ENCODE assay signal across 9 cellular contexts in genomic region chr7:133481676-133482075, GRCh38.
DNase-seq lines count a peak whose midpoint lies in the region; ATAC-seq, FAIRE-seq and TF ChIP-seq lines count a peak whose summit lies in the region.
"Had no signal": no experiment of that assay in that cellular context is flagged by ENCODE, and none has a peak within 500 bp of the region (broad histone marks: within the 10 kb centered on the region; RNA-seq: fewer than 3 reads in every experiment).

No MANE protein-coding gene starts in this region.

- no peak for DNase-seq in CD8-positive, alpha-beta T cell
- peak; percentile 7 for DNase-seq in HK-2 (ENCODE audit: unreplicated experiment)
- DNase-seq in amniotic stem cell (lab: John Stamatoyannopoulos, UW), result peak; percentile 4
- DNase-seq in lung microvascular endothelial cell (ENCODE audit: low read depth in 2 of 2), result peak; percentile 20 to 77
- no peak for DNase-seq in HuH-7.5 (ENCODE audit: low spot score)
- no peak for DNase-seq in kidney
- no peak for DNase-seq in iPS-NIHi7 (ENCODE audit: extremely low spot score)
- no peak for DNase-seq in ureter (ENCODE audit: low spot score)

- no peaks in the 10 kb centered on the region for H3K9me3 ChIP-seq in CD8-positive, alpha-beta T cell (ENCODE audit: low read length)
- no peaks in the 10 kb centered on the region for H3K9me3 ChIP-seq in kidney (ENCODE audit: control insufficient read depth in 1 of 2, low read length in 2 of 2)
- H3K9me3 ChIP-seq: vagina had no signal

- ATAC-seq in CD8-positive, alpha-beta T cell, result no peak

- no peak for FAIRE-seq in kidney (lab: Jason Lieb, UNC)

- no peak overlapping the region for H3K9ac ChIP-seq in kidney (ENCODE audit: low read length in 2 of 2)

- no peaks in the 10 kb centered on the region for H3K27me3 ChIP-seq in CD8-positive, alpha-beta T cell (ENCODE audit: insufficient read depth, low read length)
- H3K27me3 ChIP-seq: vagina had no signal

- H3K36me3 ChIP-seq in CD8-positive, alpha-beta T cell (ENCODE audit: insufficient read depth, low read length), result no peaks in the 10 kb centered on the region
- peaks cover 0 to 6% of the 10 kb centered on the region in 2 donors for H3K36me3 ChIP-seq in kidney (ENCODE audit: control insufficient read depth in 1 of 2, insufficient read depth in 2 of 2, low read length in 2 of 2)

- TF ChIP-seq CTCF in CD8-positive, alpha-beta T cell (IDR thresholded peaks at IDR 0.05), result no peak
- no peak for TF ChIP-seq CTCF in kidney (IDR thresholded peaks at IDR 0.05; ENCODE audit: borderline replicate concordance, extremely low read depth, insufficient read depth)

- H3K4me3 Mint-ChIP-seq in CD8-positive, alpha-beta T cell, result no peak overlapping the region

- H3K4me1 Mint-ChIP-seq in CD8-positive, alpha-beta T cell (ENCODE audit: low read depth), result peaks cover 62% of the 10 kb centered on the region

- intact Hi-C loops in CD8-positive, alpha-beta T cell (cut with DNase I, micrococcal nuclease), result no loop called here
- intact Hi-C loops in kidney (cut with DNase I), result no loop called here

- H3K27ac Mint-ChIP-seq in CD8-positive, alpha-beta T cell, result peak overlapping the region; percentile 33

- no peaks in the 10 kb centered on the region for H3K27me3 Mint-ChIP-seq in CD8-positive, alpha-beta T cell (ENCODE audit: low read depth)

- H3K9me3 Mint-ChIP-seq in CD8-positive, alpha-beta T cell, result no peaks in the 10 kb centered on the region

- CTCF ChIA-PET in CD8-positive, alpha-beta T cell (lab: Charles Lee), result no interaction called here

- no peak overlapping the region for H3K27ac ChIP-seq in CD8-positive, alpha-beta T cell (ENCODE audit: low read depth, low read length)
- H3K27ac ChIP-seq in kidney (ENCODE audit: low read depth in 2 of 2, low read length in 2 of 2), result no peak overlapping the region
- H3K27ac ChIP-seq: vagina had no signal

- POLR2A ChIA-PET in CD8-positive, alpha-beta T cell (lab: Charles Lee), result no interaction called here

- H3K4me3 ChIP-seq in CD8-positive, alpha-beta T cell (ENCODE audit: low read depth, low read length), result no peak overlapping the region
- no peak overlapping the region for H3K4me3 ChIP-seq in kidney (ENCODE audit: low read length in 2 of 2)
- H3K4me3 ChIP-seq: vagina had no signal

- H3K36me3 Mint-ChIP-seq in CD8-positive, alpha-beta T cell, result peaks cover 25% of the 10 kb centered on the region

- H3K4me1 ChIP-seq in CD8-positive, alpha-beta T cell (ENCODE audit: insufficient read depth, low read length), result peaks cover 29% of the 10 kb centered on the region
- no peaks in the 10 kb centered on the region for H3K4me1 ChIP-seq in kidney (ENCODE audit: control insufficient read depth in 1 of 2, insufficient read depth in 1 of 2, low read depth in 1 of 2, low read length in 2 of 2)
- H3K4me1 ChIP-seq: vagina had no signal

Comparison
In these comparisons a context has a peak if more than half of its experiments do, and no peak if none do; other contexts are left out.
1. DNase-seq: peak in HK-2 (single experiment), amniotic stem cell (single experiment) and lung microvascular endothelial cell (2 of 2); none in CD8-positive, alpha-beta T cell (0 of 7), HuH-7.5 (single experiment), kidney (single experiment), iPS-NIHi7 (single experiment) and ureter (single experiment).